In the genomic region with DNA sequence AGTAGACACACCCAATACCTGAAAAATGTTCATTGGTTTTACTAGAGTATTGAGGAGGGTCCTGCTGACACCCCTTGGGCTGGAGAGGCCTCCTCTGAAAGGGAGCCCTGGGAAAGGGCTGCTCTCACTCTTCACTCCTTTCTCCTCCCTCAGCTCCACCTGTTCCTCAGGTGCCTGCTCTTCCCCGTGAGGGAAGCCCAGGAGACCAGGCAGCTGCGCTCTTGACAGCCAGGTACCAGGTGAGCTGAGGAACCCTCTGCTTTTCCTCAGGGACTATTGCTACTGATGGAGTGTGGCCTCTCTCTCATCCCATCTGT, we compare ENCODE assay signal across 15 cellular contexts. TPM values are rescaled to one million over a fixed set of nuclear protein-coding genes. Genes with fewer than 3 reads are reported as not detected.
A peak's percentile ranks its signal among the peaks of the same experiment; 100 is the strongest.
DNase-seq lines count a peak whose midpoint lies in the region; ATAC-seq, FAIRE-seq and TF ChIP-seq lines count a peak whose summit lies in the region.
"Had no signal": no experiment of that assay in that cellular context is flagged by ENCODE, and none has a peak within 500 bp of the region (broad histone marks: within the 10 kb centered on the region; RNA-seq: fewer than 3 reads in every experiment).

No MANE protein-coding gene starts in this region.

- peak overlapping the region; percentile 7; the same call in 1 of the 2 replicates for H3K9ac ChIP-seq in HUES64 (ENCODE audit: low read depth, low read length)
- no peak overlapping the region for H3K9ac ChIP-seq in trophoblast cell (ENCODE audit: low read length)
- H3K9ac ChIP-seq in HepG2 (ENCODE audit: insufficient read depth, low read depth, low read length): no peak overlapping the region; the same call in 1 of the 2 replicates

- H4K20me1 ChIP-seq in HepG2 (ENCODE audit: insufficient read depth, low read length): peaks cover 5% of the 10 kb centered on the region; the same call in 1 of the 2 replicates

- H3K27me3 ChIP-seq in CD8-positive, alpha-beta T cell (ENCODE audit: insufficient read depth, low read length): no peaks in the 10 kb centered on the region
- H3K27me3 ChIP-seq in HUES64 (ENCODE audit: insufficient read depth, low read length) (no peaks in the 10 kb centered on the region), esophagus (ENCODE audit: control insufficient read depth in 1 of 2, insufficient read depth in 2 of 2, low read length in 2 of 2) (no peaks in the 10 kb centered on the region), trophoblast cell (ENCODE audit: insufficient read depth, low read length) (no peaks in the 10 kb centered on the region), HepG2 (ENCODE audit: control insufficient read depth in 1 of 2, insufficient read depth in 2 of 2, low read length in 2 of 2) (no peaks in the 10 kb centered on the region; a peak in 1 of 5 replicates)
- H3K27me3 ChIP-seq: BLaER1 treated with 17β-estradiol and CSF1 and Interleukin-3, amounts not matched to agents 10 nM and 100 nM; right lobe of liver; uterus had no signal

- no peak overlapping the region for H3K27ac ChIP-seq in CD8-positive, alpha-beta T cell (ENCODE audit: low read depth, low read length)
- H3K27ac ChIP-seq in HUES64 (ENCODE audit: low read depth, low read length) (no peak overlapping the region), esophagus (ENCODE audit: low read depth in 2 of 2, low read length in 1 of 2) (peak overlapping the region; percentile 91 to 98), trophoblast cell (ENCODE audit: low read depth, low read length) (peak overlapping the region; percentile 2), HepG2 (ENCODE audit: extremely low read length, insufficient read depth, low read length) (no peak overlapping the region)
- H3K27ac ChIP-seq: right lobe of liver had no signal

- no peak for TF ChIP-seq RAD21 in HepG2 (CRISPR knock-in tag; IDR thresholded peaks at IDR 0.05)

- peaks cover 45% of the 10 kb centered on the region for H3K36me3 ChIP-seq in CD8-positive, alpha-beta T cell (ENCODE audit: insufficient read depth, low read length)
- H3K36me3 ChIP-seq in HUES64 (ENCODE audit: insufficient read depth, low read length) (peaks cover 64% of the 10 kb centered on the region), esophagus (ENCODE audit: control insufficient read depth in 2 of 2, insufficient read depth in 2 of 2, low read length in 1 of 2) (peaks cover 15 to 17% of the 10 kb centered on the region in 2 donors), trophoblast cell (ENCODE audit: control insufficient read depth in 1 of 2, insufficient read depth in 2 of 2, low read length in 2 of 2) (peaks cover 21 to 41% of the 10 kb centered on the region in 2 experiments), HepG2 (replicated peaks in 1 of 2; ENCODE audit: control insufficient read depth in 1 of 2, insufficient read depth in 2 of 2, low read length in 2 of 2) (peaks cover 19 to 57% of the 10 kb centered on the region in 2 experiments)
- H3K36me3 ChIP-seq: uterus had no signal

- intact Hi-C loops in CD8-positive, alpha-beta T cell (cut with DNase I, micrococcal nuclease): no loop called here
- intact Hi-C loops in HepG2 (cut with micrococcal nuclease; ENCODE audit: unreplicated experiment): no loop called here

- H4K91ac ChIP-seq in trophoblast cell (ENCODE audit: low read depth, low read length): no peak overlapping the region

- 92% methylated on average over 2 of the region's 2 CpGs for WGBS in HUES64
- 71 to 84% methylated on average over 2 of the region's 2 CpGs for WGBS in esophagus, 2 donors
- no CpG with 5 or more reads among the region's 2 CpGs for WGBS in trophoblast cell (ENCODE audit: extremely low coverage, insufficient coverage, insufficient read length)
- WGBS in HepG2 (ENCODE audit: low lambda C conversion rate): 100% methylated on average over 2 of the region's 2 CpGs

- no peak overlapping the region for H2BK12ac ChIP-seq in trophoblast cell (ENCODE audit: low read length)

- TF ChIP-seq POLR2A in H54 (IDR thresholded peaks at IDR 0.05; ENCODE audit: low read depth, low read length) (no peak), HepG2 (IDR thresholded peaks at IDR 0.05; ENCODE audit: insufficient read depth in 1 of 2, low read depth in 2 of 2, low read length in 2 of 2) (no peak)

- H3K4me1 Mint-ChIP-seq in CD8-positive, alpha-beta T cell (ENCODE audit: low read depth): peaks cover 63% of the 10 kb centered on the region

- H3K4me3 ChIP-seq in CD8-positive, alpha-beta T cell (ENCODE audit: low read depth, low read length): no peak overlapping the region
- H3K4me3 ChIP-seq in HUES64 (ENCODE audit: low read length) (no peak overlapping the region), esophagus (ENCODE audit: low read depth in 1 of 2, low read length in 2 of 2) (peak overlapping the region in 1 of 2 donors; percentile 17), trophoblast cell (ENCODE audit: low read depth, low read length) (no peak overlapping the region), HepG2 (replicated peaks in 1 of 3; ENCODE audit: insufficient read depth in 1 of 3, low read depth in 2 of 3, low read length in 3 of 3) (no peak overlapping the region)
- H3K4me3 ChIP-seq: BLaER1 treated with 17β-estradiol and CSF1 and Interleukin-3, amounts not matched to agents 10 nM and 100 nM; K562; right lobe of liver; uterus had no signal

- H3K79me2 ChIP-seq in trophoblast cell (ENCODE audit: control insufficient read depth, insufficient read depth, low read length, poor library complexity) (peaks cover 17% of the 10 kb centered on the region), HepG2 (ENCODE audit: insufficient read depth, low read length) (peaks cover 47% of the 10 kb centered on the region)

- no peak overlapping the region for H3K14ac ChIP-seq in trophoblast cell (ENCODE audit: low read length)

- H3K18ac ChIP-seq in trophoblast cell (ENCODE audit: low read length): peak overlapping the region; percentile 14

- H3K9me3 Mint-ChIP-seq in CD8-positive, alpha-beta T cell: no peaks in the 10 kb centered on the region

- CTCF ChIA-PET in CD8-positive, alpha-beta T cell (lab: Charles Lee): no interaction called here
- CTCF ChIA-PET in HepG2 (lab: Yijun Ruan, JAX; ENCODE audit: low intra/inter-chr PET ratio, low total read pairs): no interaction called here

- no peak overlapping the region for H2BK120ac ChIP-seq in trophoblast cell (ENCODE audit: insufficient read depth, low read length, poor library complexity)

- H4K12ac ChIP-seq in trophoblast cell (ENCODE audit: low read depth, low read length): no peak overlapping the region

- peaks cover 73% of the 10 kb centered on the region for H3K36me3 Mint-ChIP-seq in CD8-positive, alpha-beta T cell

- peaks cover 37% of the 10 kb centered on the region for H3K4me1 ChIP-seq in CD8-positive, alpha-beta T cell (ENCODE audit: insufficient read depth, low read length)
- H3K4me1 ChIP-seq in HUES64 (ENCODE audit: insufficient read depth, low read length) (peaks cover 3% of the 10 kb centered on the region; the same call in 1 of the 2 replicates), esophagus (ENCODE audit: control insufficient read depth in 2 of 2, insufficient read depth in 2 of 2, low read length in 1 of 2) (peaks cover 0 to 14% of the 10 kb centered on the region in 2 donors), trophoblast cell (ENCODE audit: control insufficient read depth in 1 of 2, insufficient read depth in 2 of 2, low read length in 2 of 2) (peaks cover 6 to 7% of the 10 kb centered on the region in 2 experiments), HepG2 (ENCODE audit: insufficient read depth, low read length) (peaks cover 41% of the 10 kb centered on the region)

- no peak for DNase-seq in CD8-positive, alpha-beta T cell
- no peak for DNase-seq in trophoblast cell
- DNase-seq in H54 (ENCODE audit: insufficient read length, low spot score): no peak
- DNase-seq in HepG2 (ENCODE audit: low spot score): no peak
- DNase-seq in NCI-H2227 treated with DMSO at 0.1 percent for 48 hours (lab: John Stamatoyannopoulos, UW): no peak
- DNase-seq: DND-41; NCI-H1417; right lobe of liver; SIG-M5; stimulated activated CD4-positive, alpha-beta T cell treated with anti-CD3 and anti-CD28 coated beads, Interleukin-4, amount 100 ng/mL, for 4 hours; uterus had no signal

- no peak overlapping the region for H2AFZ ChIP-seq in trophoblast cell (ENCODE audit: insufficient read depth, low read length, poor library complexity)
- no peak overlapping the region for H2AFZ ChIP-seq in HepG2 (ENCODE audit: low read length)

- no peak overlapping the region for H2AK5ac ChIP-seq in trophoblast cell (ENCODE audit: low read length)

- no peak overlapping the region for H3K4ac ChIP-seq in trophoblast cell (ENCODE audit: low read depth, low read length)

- peaks cover 15% of the 10 kb centered on the region for H3K79me1 ChIP-seq in trophoblast cell (ENCODE audit: low read length)

- no peak for FAIRE-seq in H54 (lab: Jason Lieb, UNC)
- no peak for FAIRE-seq in HepG2 (lab: Jason Lieb, UNC)
- FAIRE-seq: K562 had no signal

- no peak for TF ChIP-seq CTCF in CD8-positive, alpha-beta T cell (IDR thresholded peaks at IDR 0.05)
- TF ChIP-seq CTCF in HepG2 (CRISPR knock-in tag; IDR thresholded peaks at IDR 0.05): no peak

- H3K4me2 ChIP-seq in trophoblast cell (ENCODE audit: low read length) (no peak overlapping the region), HepG2 (ENCODE audit: low read depth, low read length) (no peak overlapping the region)

- H4K8ac ChIP-seq in trophoblast cell (ENCODE audit: low read depth, low read length): no peak overlapping the region

- no TSS peak for BruUV-seq in HepG2 (replicated peaks; lab: Mats Ljungman, UMichigan)

- POLR2A ChIA-PET in CD8-positive, alpha-beta T cell (lab: Charles Lee): no interaction called here
- POLR2A ChIA-PET in HepG2 (lab: Yijun Ruan, JAX): no interaction called here

- peak overlapping the region; percentile 74 for H3K27ac Mint-ChIP-seq in CD8-positive, alpha-beta T cell

- TF ChIP-seq EP300 in HepG2 (IDR thresholded peaks at IDR 0.05; ENCODE audit: low read depth in 2 of 2, low read length in 2 of 2): no peak
- no peak for TF ChIP-seq EP300 in HepG2 (CRISPR knock-in tag; IDR thresholded peaks at IDR 0.05; ENCODE audit: borderline replicate concordance)

- no peak overlapping the region for H3K23ac ChIP-seq in trophoblast cell (ENCODE audit: low read length)

- no peaks in the 10 kb centered on the region for H3K27me3 Mint-ChIP-seq in CD8-positive, alpha-beta T cell (ENCODE audit: low read depth)

- in situ Hi-C loops in HepG2 (cut with HindIII; ENCODE audit: extremely low pct_ligation_motif_present, low pct_unique_long_range_greater_than_20kb): no loop called here

- no peaks in the 10 kb centered on the region for H3K9me3 ChIP-seq in CD8-positive, alpha-beta T cell (ENCODE audit: low read length)
- H3K9me3 ChIP-seq in HUES64 (ENCODE audit: insufficient read depth, low read depth, low read length) (no peaks in the 10 kb centered on the region), esophagus (ENCODE audit: control insufficient read depth in 2 of 2, insufficient read depth in 1 of 2, low read depth in 1 of 2, low read length in 1 of 2) (no peaks in the 10 kb centered on the region), trophoblast cell (ENCODE audit: insufficient read depth, low read depth, low read length) (no peaks in the 10 kb centered on the region), HepG2 (ENCODE audit: low read length) (no peaks in the 10 kb centered on the region)
- H3K9me3 ChIP-seq: BLaER1 treated with 17β-estradiol and CSF1 and Interleukin-3, amounts not matched to agents 10 nM and 100 nM; right lobe of liver; uterus had no signal

- no peak overlapping the region for H2BK5ac ChIP-seq in trophoblast cell (ENCODE audit: low read depth, low read length, poor library complexity)

- ATAC-seq in CD8-positive, alpha-beta T cell: no peak
- no peak for ATAC-seq in HepG2
- ATAC-seq: K562, right lobe of liver had no signal

- no peak overlapping the region for H3K4me3 Mint-ChIP-seq in CD8-positive, alpha-beta T cell

RNA-seq across cellular contexts. Expression of a gene that starts 3.3 kb away (rescaled TPM):
- total RNA-seq in CD8-positive, alpha-beta T cell: 100 to 1,000 TPM; 177 to 186 TPM
- 35.0 TPM for polyA plus RNA-seq in HUES64 (2013, experiment 1 of 2)
- 34.2 TPM for polyA plus RNA-seq in HUES64 (2013, experiment 2 of 2)
- 10 to 100 TPM; 56.9 to 80.5 TPM for polyA plus RNA-seq in esophagus
- 38.5 and 40.3 TPM in 2 replicates for polyA plus RNA-seq in trophoblast cell (2013)
- 53.4 and 54.8 TPM in 2 replicates for total RNA-seq in HepG2 (2016; rRNA removed; fragmentation: Illumina TruSeq; extraction: Trizol)
- 16.2 and 27.8 TPM in 2 replicates for total RNA-seq in HepG2 (2016; cell fraction: cytosol; rRNA removed; fragmentation: Illumina TruSeq; extraction: Trizol; ENCODE audit: low read depth)
- total RNA-seq in HepG2 (2016; cell fraction: insoluble cytoplasmic fraction; rRNA removed; fragmentation: Illumina TruSeq; extraction: Trizol): 55.5 and 56.9 TPM in 2 replicates
- total RNA-seq in HepG2 (2016; cell fraction: membrane; rRNA removed; fragmentation: Illumina TruSeq; extraction: Trizol): 43.6 and 47.0 TPM in 2 replicates
- 62.9 and 68.9 TPM in 2 replicates for total RNA-seq in HepG2 (2016; cell fraction: nucleus; rRNA removed; fragmentation: Illumina TruSeq; extraction: Trizol)
- 75.6 and 83.2 TPM in 2 replicates for polyA plus RNA-seq in HepG2 (2011; rRNA removed)
- 46.0 and 47.5 TPM in 2 replicates for polyA plus RNA-seq in HepG2 (2011; cell fraction: cytosol; rRNA removed)
- polyA plus RNA-seq in HepG2 (2011; cell fraction: nucleus; rRNA removed): 141 and 161 TPM in 2 replicates
- 32.8 and 35.8 TPM in 2 replicates for polyA plus RNA-seq in HepG2 (2012)
- polyA plus RNA-seq in HepG2 (2016; cell fraction: cytosol; fragmentation: Illumina TruSeq; extraction: Trizol; ENCODE audit: low read depth): 22.2 and 35.6 TPM in 2 replicates
- 41.3 and 42.7 TPM in 2 replicates for polyA plus RNA-seq in HepG2 (2016; cell fraction: insoluble cytoplasmic fraction; fragmentation: Illumina TruSeq; extraction: Trizol; ENCODE audit: low read depth)
- 30.7 and 38.8 TPM in 2 replicates for polyA plus RNA-seq in HepG2 (2016; cell fraction: membrane; fragmentation: Illumina TruSeq; extraction: Trizol; ENCODE audit: low read depth)
- 77.8 and 80.4 TPM in 2 replicates for polyA plus RNA-seq in HepG2 (2016; cell fraction: nucleus; fragmentation: Illumina TruSeq; extraction: Trizol; ENCODE audit: insufficient read depth, low read depth)
- polyA minus RNA-seq in HepG2 (2011; rRNA and poly(A)+ RNA removed; ENCODE audit: low replicate concordance): 46.6 and 83.6 TPM in 2 replicates
- polyA minus RNA-seq in HepG2 (2011; cell fraction: cytosol; rRNA and poly(A)+ RNA removed): 24.0 and 25.8 TPM in 2 replicates
- polyA minus RNA-seq in HepG2 (2011; cell fraction: nucleus; rRNA and poly(A)+ RNA removed): 176 and 200 TPM in 2 replicates

RNA-seq across cellular contexts. Expression of a gene that starts 9.8 kb away (rescaled TPM):
- total RNA-seq in CD8-positive, alpha-beta T cell: 1 to 10 TPM; 2.7 to 3.3 TPM
- 8.4 TPM for polyA plus RNA-seq in HUES64 (2013, experiment 1 of 2)
- polyA plus RNA-seq in HUES64 (2013, experiment 2 of 2): 10.3 TPM
- polyA plus RNA-seq in esophagus: 1 to 10 TPM; 2.8 to 3.8 TPM
- 4.3 and 4.6 TPM in 2 replicates for polyA plus RNA-seq in trophoblast cell (2013)
- total RNA-seq in HepG2 (2016; rRNA removed; fragmentation: Illumina TruSeq; extraction: Trizol): 6.3 and 10.4 TPM in 2 replicates
- 1.0 and 1.3 TPM in 2 replicates for total RNA-seq in HepG2 (2016; cell fraction: cytosol; rRNA removed; fragmentation: Illumina TruSeq; extraction: Trizol; ENCODE audit: low read depth)
- total RNA-seq in HepG2 (2016; cell fraction: insoluble cytoplasmic fraction; rRNA removed; fragmentation: Illumina TruSeq; extraction: Trizol): 6.0 and 8.6 TPM in 2 replicates
- 3.2 and 3.9 TPM in 2 replicates for total RNA-seq in HepG2 (2016; cell fraction: membrane; rRNA removed; fragmentation: Illumina TruSeq; extraction: Trizol)
- total RNA-seq in HepG2 (2016; cell fraction: nucleus; rRNA removed; fragmentation: Illumina TruSeq; extraction: Trizol): 3.5 and 4.0 TPM in 2 replicates
- polyA plus RNA-seq in HepG2 (2011; rRNA removed): 4.7 and 5.4 TPM in 2 replicates
- polyA plus RNA-seq in HepG2 (2011; cell fraction: cytosol; rRNA removed): 3.4 and 4.4 TPM in 2 replicates
- polyA plus RNA-seq in HepG2 (2011; cell fraction: nucleus; rRNA removed): 0.87 and 1.9 TPM in 2 replicates
- polyA plus RNA-seq in HepG2 (2012): 4.5 and 5.0 TPM in 2 replicates
- polyA plus RNA-seq in HepG2 (2016; cell fraction: cytosol; fragmentation: Illumina TruSeq; extraction: Trizol; ENCODE audit: low read depth): 0.53 and 0.85 TPM in 2 replicates
- 8.3 and 10.1 TPM in 2 replicates for polyA plus RNA-seq in HepG2 (2016; cell fraction: insoluble cytoplasmic fraction; fragmentation: Illumina TruSeq; extraction: Trizol; ENCODE audit: low read depth)
- 1.4 and 1.9 TPM in 2 replicates for polyA plus RNA-seq in HepG2 (2016; cell fraction: membrane; fragmentation: Illumina TruSeq; extraction: Trizol; ENCODE audit: low read depth)
- 5.9 and 6.7 TPM in 2 replicates for polyA plus RNA-seq in HepG2 (2016; cell fraction: nucleus; fragmentation: Illumina TruSeq; extraction: Trizol; ENCODE audit: insufficient read depth, low read depth)
- 1.1 and 3.9 TPM in 2 replicates for polyA minus RNA-seq in HepG2 (2011; rRNA and poly(A)+ RNA removed; ENCODE audit: low replicate concordance)
- 2.8 and 3.8 TPM in 2 replicates for polyA minus RNA-seq in HepG2 (2011; cell fraction: cytosol; rRNA and poly(A)+ RNA removed)
- 6.2 and 7.5 TPM in 2 replicates for polyA minus RNA-seq in HepG2 (2011; cell fraction: nucleus; rRNA and poly(A)+ RNA removed)

RNA-seq across cellular contexts. Expression of a gene that starts 36.4 kb away (rescaled TPM):
- total RNA-seq in CD8-positive, alpha-beta T cell: 1 to 10 TPM in 1 of 2 experiments, under 1 TPM in 1; 0.94 to 2.1 TPM
- polyA plus RNA-seq in HUES64 (2013, experiment 1 of 2): not detected
- polyA plus RNA-seq in HUES64 (2013, experiment 2 of 2): 0.32 TPM
- polyA plus RNA-seq in esophagus: under 1 TPM; 0.66 to 0.96 TPM
- polyA plus RNA-seq in trophoblast cell (2013): 0.51 and 0.74 TPM in 2 replicates
- total RNA-seq in HepG2 (2016; rRNA removed; fragmentation: Illumina TruSeq; extraction: Trizol): 0.60 and 0.95 TPM in 2 replicates
- total RNA-seq in HepG2 (2016; cell fraction: cytosol; rRNA removed; fragmentation: Illumina TruSeq; extraction: Trizol; ENCODE audit: low read depth): 2.2 and 2.6 TPM in 2 replicates
- total RNA-seq in HepG2 (2016; cell fraction: insoluble cytoplasmic fraction; rRNA removed; fragmentation: Illumina TruSeq; extraction: Trizol): 0.42 and 0.65 TPM in 2 replicates
- total RNA-seq in HepG2 (2016; cell fraction: membrane; rRNA removed; fragmentation: Illumina TruSeq; extraction: Trizol): 1.3 and 1.4 TPM in 2 replicates
- total RNA-seq in HepG2 (2016; cell fraction: nucleus; rRNA removed; fragmentation: Illumina TruSeq; extraction: Trizol): 1.3 and 1.4 TPM in 2 replicates
- 0.78 and 1.6 TPM in 2 replicates for polyA plus RNA-seq in HepG2 (2011; rRNA removed)
- polyA plus RNA-seq in HepG2 (2011; cell fraction: cytosol; rRNA removed): 0.83 and 1.5 TPM in 2 replicates
- polyA plus RNA-seq in HepG2 (2011; cell fraction: nucleus; rRNA removed): 3.0 and 3.2 TPM in 2 replicates
- 1.9 and 2.5 TPM in 2 replicates for polyA plus RNA-seq in HepG2 (2012)
- 1.4 and 2.2 TPM in 2 replicates for polyA plus RNA-seq in HepG2 (2016; cell fraction: cytosol; fragmentation: Illumina TruSeq; extraction: Trizol; ENCODE audit: low read depth)
- 0.38 and 0.45 TPM in 2 replicates for polyA plus RNA-seq in HepG2 (2016; cell fraction: insoluble cytoplasmic fraction; fragmentation: Illumina TruSeq; extraction: Trizol; ENCODE audit: low read depth)
- 1.4 and 1.9 TPM in 2 replicates for polyA plus RNA-seq in HepG2 (2016; cell fraction: membrane; fragmentation: Illumina TruSeq; extraction: Trizol; ENCODE audit: low read depth)
- 1.1 and 2.7 TPM in 2 replicates for polyA plus RNA-seq in HepG2 (2016; cell fraction: nucleus; fragmentation: Illumina TruSeq; extraction: Trizol; ENCODE audit: insufficient read depth, low read depth)
- 0.12 and 0.19 TPM in 2 replicates for polyA minus RNA-seq in HepG2 (2011; rRNA and poly(A)+ RNA removed; ENCODE audit: low replicate concordance)
- 1.1 TPM in 1 of 2 replicates, not detected in the other for polyA minus RNA-seq in HepG2 (2011; cell fraction: cytosol; rRNA and poly(A)+ RNA removed)
- 0.90 and 1.2 TPM in 2 replicates for polyA minus RNA-seq in HepG2 (2011; cell fraction: nucleus; rRNA and poly(A)+ RNA removed)

RNA-seq across cellular contexts. Expression of a gene that starts 55.1 kb away (rescaled TPM):
- 10 to 100 TPM; 54.1 to 54.7 TPM for total RNA-seq in CD8-positive, alpha-beta T cell
- 8.9 TPM for polyA plus RNA-seq in HUES64 (2013, experiment 1 of 2)
- polyA plus RNA-seq in HUES64 (2013, experiment 2 of 2): 9.2 TPM
- polyA plus RNA-seq in esophagus (1 to 10 TPM; 4.4 to 4.5 TPM), HepG2 (2011; rRNA removed) (12.1 and 12.3 TPM in 2 replicates)
- 7.6 and 8.2 TPM in 2 replicates for polyA plus RNA-seq in trophoblast cell (2013)
- total RNA-seq in HepG2 (2016; rRNA removed; fragmentation: Illumina TruSeq; extraction: Trizol): 16.3 and 16.8 TPM in 2 replicates
- 5.3 and 8.9 TPM in 2 replicates for total RNA-seq in HepG2 (2016; cell fraction: cytosol; rRNA removed; fragmentation: Illumina TruSeq; extraction: Trizol; ENCODE audit: low read depth)
- total RNA-seq in HepG2 (2016; cell fraction: insoluble cytoplasmic fraction; rRNA removed; fragmentation: Illumina TruSeq; extraction: Trizol): 16.4 and 17.2 TPM in 2 replicates
- total RNA-seq in HepG2 (2016; cell fraction: membrane; rRNA removed; fragmentation: Illumina TruSeq; extraction: Trizol): 6.3 and 7.2 TPM in 2 replicates
- 17.7 and 18.0 TPM in 2 replicates for total RNA-seq in HepG2 (2016; cell fraction: nucleus; rRNA removed; fragmentation: Illumina TruSeq; extraction: Trizol)
- 8.5 and 9.3 TPM in 2 replicates for polyA plus RNA-seq in HepG2 (2011; cell fraction: cytosol; rRNA removed)
- polyA plus RNA-seq in HepG2 (2011; cell fraction: nucleus; rRNA removed): 19.5 and 21.4 TPM in 2 replicates
- 6.9 and 7.4 TPM in 2 replicates for polyA plus RNA-seq in HepG2 (2012)
- polyA plus RNA-seq in HepG2 (2016; cell fraction: cytosol; fragmentation: Illumina TruSeq; extraction: Trizol; ENCODE audit: low read depth): 0.67 and 0.86 TPM in 2 replicates
- polyA plus RNA-seq in HepG2 (2016; cell fraction: insoluble cytoplasmic fraction; fragmentation: Illumina TruSeq; extraction: Trizol; ENCODE audit: low read depth): 10.6 and 12.8 TPM in 2 replicates
- 1.9 and 2.2 TPM in 2 replicates for polyA plus RNA-seq in HepG2 (2016; cell fraction: membrane; fragmentation: Illumina TruSeq; extraction: Trizol; ENCODE audit: low read depth)
- polyA plus RNA-seq in HepG2 (2016; cell fraction: nucleus; fragmentation: Illumina TruSeq; extraction: Trizol; ENCODE audit: insufficient read depth, low read depth): 22.2 and 24.0 TPM in 2 replicates
- 23.9 and 24.6 TPM in 2 replicates for polyA minus RNA-seq in HepG2 (2011; rRNA and poly(A)+ RNA removed; ENCODE audit: low replicate concordance)
- 7.1 and 8.5 TPM in 2 replicates for polyA minus RNA-seq in HepG2 (2011; cell fraction: cytosol; rRNA and poly(A)+ RNA removed)
- polyA minus RNA-seq in HepG2 (2011; cell fraction: nucleus; rRNA and poly(A)+ RNA removed): 29.0 and 31.5 TPM in 2 replicates

RNA-seq across cellular contexts. Expression of a gene that starts 57.2 kb away (rescaled TPM):
- 1 to 10 TPM; 6.0 to 6.2 TPM for total RNA-seq in CD8-positive, alpha-beta T cell
- 12.6 TPM for polyA plus RNA-seq in HUES64 (2013, experiment 1 of 2)
- polyA plus RNA-seq in HUES64 (2013, experiment 2 of 2): 13.8 TPM
- 1 to 10 TPM; 2.2 to 2.5 TPM for polyA plus RNA-seq in esophagus
- polyA plus RNA-seq in trophoblast cell (2013): 7.8 and 8.4 TPM in 2 replicates
- 11.7 and 14.4 TPM in 2 replicates for total RNA-seq in HepG2 (2016; rRNA removed; fragmentation: Illumina TruSeq; extraction: Trizol)
- total RNA-seq in HepG2 (2016; cell fraction: cytosol; rRNA removed; fragmentation: Illumina TruSeq; extraction: Trizol; ENCODE audit: low read depth): 2.1 and 2.3 TPM in 2 replicates
- total RNA-seq in HepG2 (2016; cell fraction: insoluble cytoplasmic fraction; rRNA removed; fragmentation: Illumina TruSeq; extraction: Trizol): 11.7 and 14.5 TPM in 2 replicates
- total RNA-seq in HepG2 (2016; cell fraction: membrane; rRNA removed; fragmentation: Illumina TruSeq; extraction: Trizol): 7.0 and 7.8 TPM in 2 replicates
- 7.9 and 10.0 TPM in 2 replicates for total RNA-seq in HepG2 (2016; cell fraction: nucleus; rRNA removed; fragmentation: Illumina TruSeq; extraction: Trizol)
- 5.2 and 5.5 TPM in 2 replicates for polyA plus RNA-seq in HepG2 (2011; rRNA removed)
- 3.4 and 4.6 TPM in 2 replicates for polyA plus RNA-seq in HepG2 (2011; cell fraction: cytosol; rRNA removed)
- 4.1 and 5.2 TPM in 2 replicates for polyA plus RNA-seq in HepG2 (2011; cell fraction: nucleus; rRNA removed)
- polyA plus RNA-seq in HepG2 (2012): 5.5 and 5.7 TPM in 2 replicates
- polyA plus RNA-seq in HepG2 (2016; cell fraction: cytosol; fragmentation: Illumina TruSeq; extraction: Trizol; ENCODE audit: low read depth): 1.1 TPM in 2 replicates
- 11.4 and 12.4 TPM in 2 replicates for polyA plus RNA-seq in HepG2 (2016; cell fraction: insoluble cytoplasmic fraction; fragmentation: Illumina TruSeq; extraction: Trizol; ENCODE audit: low read depth)
- polyA plus RNA-seq in HepG2 (2016; cell fraction: membrane; fragmentation: Illumina TruSeq; extraction: Trizol; ENCODE audit: low read depth): 3.6 and 3.8 TPM in 2 replicates
- polyA plus RNA-seq in HepG2 (2016; cell fraction: nucleus; fragmentation: Illumina TruSeq; extraction: Trizol; ENCODE audit: insufficient read depth, low read depth): 12.5 and 12.6 TPM in 2 replicates
- 10.3 and 16.0 TPM in 2 replicates for polyA minus RNA-seq in HepG2 (2011; rRNA and poly(A)+ RNA removed; ENCODE audit: low replicate concordance)
- 6.9 and 7.2 TPM in 2 replicates for polyA minus RNA-seq in HepG2 (2011; cell fraction: cytosol; rRNA and poly(A)+ RNA removed)
- polyA minus RNA-seq in HepG2 (2011; cell fraction: nucleus; rRNA and poly(A)+ RNA removed): 13.4 and 16.0 TPM in 2 replicates

Comparison
In these comparisons a context has a peak if more than half of its experiments do, and no peak if none do; other contexts are left out.
1. H3K27ac ChIP-seq: peak in esophagus (2 of 2) and trophoblast cell (single experiment); none in CD8-positive, alpha-beta T cell (single experiment), HUES64 (single experiment) and HepG2 (single experiment).